Comparison of ENCODE assay signal across 8 cellular contexts in the genomic region with DNA sequence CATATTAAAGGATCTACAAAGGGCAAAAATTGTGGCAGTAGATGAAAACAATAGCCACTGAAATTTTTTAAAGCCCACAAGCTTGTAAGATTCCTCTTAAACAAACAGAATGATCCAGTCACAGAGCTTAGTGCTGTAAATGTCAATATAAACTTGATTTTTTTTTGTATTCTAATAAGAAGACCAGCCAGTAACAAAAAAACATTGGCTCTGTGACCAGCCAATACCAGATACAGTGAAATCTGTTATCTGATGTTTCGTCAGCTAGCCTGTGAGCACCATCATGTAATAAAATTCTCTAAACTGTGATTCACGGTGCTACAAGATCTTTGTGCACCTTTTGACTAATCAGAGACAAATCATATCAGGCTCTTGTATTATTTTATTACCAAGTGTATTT.
A peak's percentile ranks its signal among the peaks of the same experiment; 100 is the strongest.
DNase-seq lines count a peak whose midpoint lies in the region; ATAC-seq and TF ChIP-seq lines count a peak whose summit lies in the region.

No MANE protein-coding gene starts in this region.

- no peak for TF ChIP-seq POLR2A in uterus (IDR thresholded peaks at IDR 0.05)

- no peaks in the 10 kb centered on the region for H3K27me3 ChIP-seq in uterus

- ATAC-seq in mucosa of descending colon (peak; percentile 79), HG03432 (IDR thresholded peaks at IDR 0.05; ENCODE audit: unreplicated experiment) (no peak)

- H3K27ac ChIP-seq in coronary artery (peak overlapping the region; percentile 92 to 93), uterus (peak overlapping the region; percentile 91 to 96)

- H3K4me3 ChIP-seq in coronary artery (no peak overlapping the region), mucosa of descending colon (no peak overlapping the region), uterus (no peak overlapping the region)

- TF ChIP-seq CTCF in coronary artery (IDR thresholded peaks at IDR 0.05) = no peak
- TF ChIP-seq CTCF in mucosa of descending colon (IDR thresholded peaks at IDR 0.05) = no peak
- TF ChIP-seq CTCF in uterus (IDR thresholded peaks at IDR 0.05) = no peak

- H3K4me1 ChIP-seq in mucosa of descending colon (ENCODE audit: low read depth) = peaks cover 28% of the 10 kb centered on the region
- peaks cover 0 to 16% of the 10 kb centered on the region in 2 donors for H3K4me1 ChIP-seq in uterus

- H3K9me3 ChIP-seq in mucosa of descending colon (no peaks in the 10 kb centered on the region), uterus (no peaks in the 10 kb centered on the region)

- H3K36me3 ChIP-seq in mucosa of descending colon (ENCODE audit: low read depth) (no peaks in the 10 kb centered on the region), uterus (no peaks in the 10 kb centered on the region)

- intact Hi-C loops in mucosa of descending colon (cut with DNase I, micrococcal nuclease) = no loop called here
- intact Hi-C loops in uterus (cut with DNase I; ENCODE audit: low total_unique reads) = no loop called here

- DNase-seq in NCI-H2171 treated with DMSO at 0.1 percent for 48 hours (lab: John Stamatoyannopoulos, UW) (peak; percentile 20), NCI-H2171 (lab: John Stamatoyannopoulos, UW) (no peak), coronary artery (ENCODE audit: low spot score) (no peak), mucosa of descending colon (peak in 1 of 3 donors; percentile 34), uterus (peak in 1 of 2 donors; percentile 48), SKM-1 (lab: John Stamatoyannopoulos, UW; ENCODE audit: unreplicated experiment) (no peak)
- no peak for DNase-seq in activated CD4-positive, alpha-beta T cell treated with anti-CD3 and anti-CD28 coated beads, Interleukin-2, amount 50 U/mL, for 48 hours
